Comparison of ENCODE assay signal across 1 cellular context in genomic region chr5:68433921-68434879, GRCh38.
TF ChIP-seq lines count a peak whose summit lies in the region.

No MANE protein-coding gene starts in this region.

TF ChIP-seq in K562, 482 proteins besides CTCF, POLR2A, EP300 and RAD21 (continued from another document and continues in another):
- TF ChIP-seq ZNF707 (CRISPR knock-in tag; conservative IDR thresholded peaks at IDR 0.05), result no peak
- no peak for TF ChIP-seq ZNF699 (CRISPR knock-in tag; IDR thresholded peaks at IDR 0.05; ENCODE audit: insufficient replicate concordance)
- no peak for TF ChIP-seq POU5F1 (IDR thresholded peaks at IDR 0.05; ENCODE audit: borderline replicate concordance, low read depth, low read length, partially characterized antibody)
- no peak for TF ChIP-seq RBM39 (optimal IDR thresholded peaks at IDR 0.05; ENCODE audit: low read depth, low read length)
- peak; percentile 95 for TF ChIP-seq DACH1 (IDR thresholded peaks at IDR 0.05; ENCODE audit: partially characterized antibody)
- TF ChIP-seq MLX (CRISPR knock-in tag; conservative IDR thresholded peaks at IDR 0.05), result no peak
- peak in 1 of 2 experiments; percentile 86; a peak in 1 of 4 replicates for TF ChIP-seq ZNF318 (IDR thresholded peaks at IDR 0.05; ENCODE audit: borderline replicate concordance in 1 of 2, low read depth in 1 of 2)
- TF ChIP-seq POLR3A (IDR thresholded peaks at IDR 0.05; ENCODE audit: borderline replicate concordance, extremely low read depth, insufficient read depth, insufficient read length), result no peak
- peak; percentile 60 for TF ChIP-seq ZBTB33 (CRISPR knock-in tag; IDR thresholded peaks at IDR 0.05)
- peak; percentile 86 for TF ChIP-seq JUN (IDR thresholded peaks at IDR 0.05; ENCODE audit: borderline replicate concordance, low read depth, low read length)
- TF ChIP-seq JUN (CRISPR knock-in tag; IDR thresholded peaks at IDR 0.05; ENCODE audit: borderline replicate concordance), result no peak
- no peak for TF ChIP-seq ZNF586 (CRISPR knock-in tag; conservative IDR thresholded peaks at IDR 0.05)
- 0 out of 4 replicates have a peak, but pooled peaks of 1 of the 2 experiments have one; percentile 61 for TF ChIP-seq BCLAF1 (IDR thresholded peaks at IDR 0.05; ENCODE audit: borderline replicate concordance in 1 of 2, control insufficient read depth in 1 of 2, low read depth in 2 of 2, low read length in 1 of 2)
- TF ChIP-seq HDAC1 (IDR thresholded peaks at IDR 0.05), result peak in 1 of 2 experiments; percentile 79; a peak in 1 of 4 replicates
- TF ChIP-seq LEF1 (IDR thresholded peaks at IDR 0.05), result peak; percentile 59; the same call in 1 of the 2 replicates
- no peak for TF ChIP-seq POLR2AphosphoS5 (IDR thresholded peaks at IDR 0.05; ENCODE audit: control insufficient read depth, insufficient read depth, low read depth, low read length)
- no peak for TF ChIP-seq REST (CRISPR knock-in tag; IDR thresholded peaks at IDR 0.05; ENCODE audit: low read depth)
- TF ChIP-seq ILF3 (IDR thresholded peaks at IDR 0.05; ENCODE audit: borderline replicate concordance), result no peak
- TF ChIP-seq MBD1 (CRISPR knock-in tag; IDR thresholded peaks at IDR 0.05), result peak; percentile 66; the same call in 1 of the 2 replicates
- peak; percentile 25 for TF ChIP-seq SAP30 (IDR thresholded peaks at IDR 0.05; ENCODE audit: borderline replicate concordance, insufficient read depth, low read depth, low read length, poor library complexity, severe bottlenecking)
- peak; percentile 68; the same call in 1 of the 2 replicates for TF ChIP-seq ZNF668 (CRISPR knock-in tag; IDR thresholded peaks at IDR 0.05)
- TF ChIP-seq HOXB6 (CRISPR knock-in tag; IDR thresholded peaks at IDR 0.05; ENCODE audit: borderline replicate concordance), result no peak
- TF ChIP-seq CXXC5 (CRISPR knock-in tag; IDR thresholded peaks at IDR 0.05), result peak; percentile 86
- TF ChIP-seq MYC (IDR thresholded peaks at IDR 0.05; ENCODE audit: low read depth, low read length), result peak; percentile 79
- no peak for TF ChIP-seq MYC (CRISPR knock-in tag; IDR thresholded peaks at IDR 0.05; ENCODE audit: borderline replicate concordance, low read depth)
- peak; percentile 22 for TF ChIP-seq ASH1L (IDR thresholded peaks at IDR 0.05; ENCODE audit: borderline replicate concordance, low read depth, partially characterized antibody)
- no peak for TF ChIP-seq STAT6 (CRISPR knock-in tag; IDR thresholded peaks at IDR 0.05)
- no peak for TF ChIP-seq GTF2A2 (tag; IDR thresholded peaks at IDR 0.05)
- peak; percentile 53; the same call in 1 of the 2 replicates for TF ChIP-seq HDAC2 (IDR thresholded peaks at IDR 0.05)
- no peak for TF ChIP-seq HNRNPLL (IDR thresholded peaks at IDR 0.05; ENCODE audit: low read depth, low read length, poor library complexity, severe bottlenecking)
- peak; percentile 85 for TF ChIP-seq CTBP1 (IDR thresholded peaks at IDR 0.05; ENCODE audit: borderline replicate concordance)
- TF ChIP-seq FOXM1 (IDR thresholded peaks at IDR 0.05; ENCODE audit: low read depth), result no peak
- 0 out of 2 replicates have a peak, but pooled peaks have one; percentile 65 for TF ChIP-seq FOXM1 (CRISPR knock-in tag; IDR thresholded peaks at IDR 0.05; ENCODE audit: low read depth)
- peak; percentile 84; the same call in 1 of the 2 replicates for TF ChIP-seq ZKSCAN8 (CRISPR knock-in tag; IDR thresholded peaks at IDR 0.05)
- TF ChIP-seq TEAD1 (CRISPR knock-in tag; IDR thresholded peaks at IDR 0.05), result peak; percentile 51 to 56; a peak in 1 of 4 replicates
- TF ChIP-seq U2AF1 (optimal IDR thresholded peaks at IDR 0.05; ENCODE audit: low read depth, low read length), result no peak
